Comparison of ENCODE assay signal across 16 cellular contexts in genomic region chr13:98650376-98651107, GRCh38.
A peak's percentile ranks its signal among the peaks of the same experiment; 100 is the strongest.
DNase-seq lines count a peak whose midpoint lies in the region; ATAC-seq and TF ChIP-seq lines count a peak whose summit lies in the region.
"Had no signal": no experiment of that assay in that cellular context is flagged by ENCODE, and none has a peak within 500 bp of the region (broad histone marks: within the 10 kb centered on the region; RNA-seq: fewer than 3 reads in every experiment).

No MANE protein-coding gene starts in this region.

- H3K14ac ChIP-seq in H9 (ENCODE audit: insufficient read depth, low read length): no peak overlapping the region

- WGBS in lower leg skin, 2 donors: 55 to 56% methylated on average over 12 of the region's 12 CpGs
- WGBS in H9 (ENCODE audit: extremely low coverage, insufficient read length, low lambda C conversion rate): no CpG with 5 or more reads among the region's 12 CpGs

- no peak overlapping the region for H2BK12ac ChIP-seq in H9 (ENCODE audit: insufficient read length, low read depth, low read length)

- ATAC-seq in upper lobe of right lung (peak; percentile 48), GM21526 (IDR thresholded peaks at IDR 0.05; ENCODE audit: low FRiP score, unreplicated experiment) (no peak)

- no peak overlapping the region for H2BK20ac ChIP-seq in H9 (ENCODE audit: low read depth, low read length, poor library complexity, severe bottlenecking)

- no peak overlapping the region for H2BK15ac ChIP-seq in H9 (ENCODE audit: low read depth, low read length)

- no peaks in the 10 kb centered on the region for H3K79me1 ChIP-seq in H9 (ENCODE audit: insufficient read depth, low read depth, low read length, poor library complexity, severe bottlenecking)

- no peak overlapping the region for H3K27ac Mint-ChIP-seq in H9
- H3K27ac Mint-ChIP-seq: activated naive CD4-positive, alpha-beta T cell treated with anti-CD3 and anti-CD28 coated beads for 36 hours had no signal

- H3K27me3 Mint-ChIP-seq in H9 (ENCODE audit: low read depth): peaks cover 3% of the 10 kb centered on the region; the same call in 1 of the 2 replicates

- H2AK5ac ChIP-seq in H9 (ENCODE audit: insufficient read length, low read length): no peak overlapping the region

- H3K4me1 ChIP-seq in upper lobe of right lung: no peaks in the 10 kb centered on the region
- no peaks in the 10 kb centered on the region; the same call in 1 of the 2 replicates for H3K4me1 ChIP-seq in H9 (ENCODE audit: insufficient read depth, low read length)

- peaks cover 2 to 5% of the 10 kb centered on the region in 2 experiments; a peak in 3 of 4 replicates for H3K4me1 Mint-ChIP-seq in H9

- no peak overlapping the region for H3K9ac ChIP-seq in H9 (ENCODE audit: extremely low read depth, insufficient read length, low read length)

- H3K56ac ChIP-seq in H9 (ENCODE audit: insufficient read length, low read depth, low read length): no peak overlapping the region

- no peak overlapping the region for H3K18ac ChIP-seq in H9 (ENCODE audit: insufficient read length, low read depth, low read length)

- TF ChIP-seq CTCF in lower leg skin (IDR thresholded peaks at IDR 0.05) (no peak), upper lobe of right lung (IDR thresholded peaks at IDR 0.05) (no peak), H9 (conservative IDR thresholded peaks at IDR 0.05) (no peak)

- no peak overlapping the region for H3K4me3 Mint-ChIP-seq in H9
- H3K4me3 Mint-ChIP-seq: activated naive CD4-positive, alpha-beta T cell treated with anti-CD3 and anti-CD28 coated beads for 36 hours had no signal

- H3K27me3 ChIP-seq in upper lobe of right lung (no peaks in the 10 kb centered on the region), H9 (ENCODE audit: insufficient read depth, low read length) (no peaks in the 10 kb centered on the region)

- H2AFZ ChIP-seq in H9 (ENCODE audit: low read length): no peak overlapping the region

- no peak overlapping the region for H3K23ac ChIP-seq in H9 (ENCODE audit: insufficient read length, low read depth, low read length)

- H3K79me2 ChIP-seq in H9 (ENCODE audit: insufficient read depth, low read length): no peaks in the 10 kb centered on the region

- no peak overlapping the region for H2BK120ac ChIP-seq in H9 (ENCODE audit: low read depth, low read length, poor library complexity, severe bottlenecking)

- H3K9me3 ChIP-seq in upper lobe of right lung (no peaks in the 10 kb centered on the region), H9 (ENCODE audit: control insufficient read depth, low read depth, low read length) (no peaks in the 10 kb centered on the region)
- H3K9me3 ChIP-seq: left ventricle myocardium inferior, neutrophil, thoracic aorta had no signal

- DNase-seq in NCI-H526 (lab: John Stamatoyannopoulos, UW) (peak; percentile 14 to 57), NCI-H526 treated with DMSO at 0.1 percent for 48 hours (lab: John Stamatoyannopoulos, UW) (no peak), SKM-1 treated with dmso at 0.1 percent for 144 hours (lab: John Stamatoyannopoulos, UW; ENCODE audit: unreplicated experiment) (peak; percentile 49), lower leg skin (ENCODE audit: low spot score in 2 of 2) (peak; percentile 34 to 81), upper lobe of right lung (no peak), NCI-H2227 (lab: John Stamatoyannopoulos, UW; ENCODE audit: unreplicated experiment) (no peak), H9 (no peak)
- DNase-seq: 8988T; activated naive CD4-positive, alpha-beta T cell treated with anti-CD3 and anti-CD28 coated beads for 36 hours; COR-L47; left ventricle myocardium inferior; T1000 had no signal

- no peaks in the 10 kb centered on the region for H3K36me3 ChIP-seq in upper lobe of right lung
- H3K36me3 ChIP-seq: left ventricle myocardium inferior, neutrophil, thoracic aorta had no signal

- no peak overlapping the region for H3K27ac ChIP-seq in upper lobe of right lung
- no peak overlapping the region for H3K27ac ChIP-seq in H9 (ENCODE audit: insufficient read length, low read depth, low read length)
- H3K27ac ChIP-seq: left ventricle myocardium inferior, thoracic aorta had no signal

- no peak overlapping the region for H3K4ac ChIP-seq in H9 (ENCODE audit: low read depth, low read length)

- H3K9me3 Mint-ChIP-seq in H9: peaks cover 0 to 1% of the 10 kb centered on the region in 2 experiments; a peak in 1 of 5 replicates
- H3K9me3 Mint-ChIP-seq: activated naive CD4-positive, alpha-beta T cell treated with anti-CD3 and anti-CD28 coated beads for 36 hours had no signal

- no peak overlapping the region for H4K91ac ChIP-seq in H9 (ENCODE audit: insufficient read length, low read depth, low read length)

- no peaks in the 10 kb centered on the region for H3K36me3 Mint-ChIP-seq in H9 (ENCODE audit: insufficient read depth in 1 of 3, low read depth in 3 of 3)

- no peaks in the 10 kb centered on the region for H3K23me2 ChIP-seq in H9 (ENCODE audit: insufficient read length, low read depth, low read length, poor library complexity, severe bottlenecking)

- no peak overlapping the region for H4K5ac ChIP-seq in H9 (ENCODE audit: insufficient read length, low read depth, low read length)

- no peak overlapping the region for H3T11ph ChIP-seq in H9 (ENCODE audit: low read length)

- no peak overlapping the region for H4K8ac ChIP-seq in H9 (replicated peaks; ENCODE audit: insufficient read length, low read depth, low read length)

- intact Hi-C loops in lower leg skin (cut with DNase I; ENCODE audit: low total_unique reads): no loop called here
- intact Hi-C loops in upper lobe of right lung (cut with DNase I): loop anchor here (5.0 kb wide), 1 partner anchor 208 kb away; no protein-coding TSS in a partner anchor

- H2BK5ac ChIP-seq in H9 (ENCODE audit: insufficient read length, low read length): no peak overlapping the region

- H3K4me2 ChIP-seq in H9 (ENCODE audit: insufficient read depth, insufficient read length, low read length): no peak overlapping the region
- H3K4me2 ChIP-seq: smooth muscle cell had no signal

- no peak for TF ChIP-seq POLR2A in lower leg skin (IDR thresholded peaks at IDR 0.05)

- no peak overlapping the region for H3K4me3 ChIP-seq in lower leg skin (ENCODE audit: low read depth, poor library complexity, severe bottlenecking)
- H3K4me3 ChIP-seq in upper lobe of right lung: no peak overlapping the region
- H3K4me3 ChIP-seq: left ventricle myocardium inferior, smooth muscle cell, thoracic aorta had no signal

- no peaks in the 10 kb centered on the region for H4K20me1 ChIP-seq in H9 (ENCODE audit: control insufficient read depth, insufficient read depth, insufficient read length)

Comparison
In these comparisons a context has a peak if more than half of its experiments do, and no peak if none do; other contexts are left out.
1. DNase-seq: peak in NCI-H526 (2 of 2), SKM-1 treated with dmso at 0.1 percent for 144 hours (single experiment) and lower leg skin (2 of 2); none in NCI-H526 treated with DMSO at 0.1 percent for 48 hours (single experiment), upper lobe of right lung (single experiment), NCI-H2227 (single experiment) and H9 (single experiment).